21 cellular contexts compared by ENCODE assay signal in genomic region chr2:232942831-232943230, GRCh38.
DNase-seq lines count a peak whose midpoint lies in the region; ATAC-seq and TF ChIP-seq lines count a peak whose summit lies in the region.
"Had no signal": no experiment of that assay in that cellular context is flagged by ENCODE, and none has a peak within 500 bp of the region (broad histone marks: within the 10 kb centered on the region; RNA-seq: fewer than 3 reads in every experiment).

No MANE protein-coding gene starts in this region.

- no peak overlapping the region for H3K23ac ChIP-seq in trophoblast cell (ENCODE audit: low read length)

- peak; percentile 45 for DNase-seq in GM10266 (ENCODE audit: extremely low spot score)
- DNase-seq in NOMO-1 treated with DMSO at 0.1 percent for 48 hours (lab: John Stamatoyannopoulos, UW; ENCODE audit: unreplicated experiment), result peak; percentile 52
- peak; percentile 47 for DNase-seq in dedifferentiated amniotic fluid mesenchymal stem cell (ENCODE audit: extremely low spot score)
- DNase-seq in trophoblast cell, result no peak
- DNase-seq in MG63, result no peak
- DNase-seq: AML-193, NCI-H1048, NCI-H1436, NCI-H1930, NCI-H2171, NCI-H69, OCI-M1, SHP77 had no signal

- H3K4me1 Mint-ChIP-seq in stimulated activated memory B cell treated with anti-CD40 and anti-IgM and Interleukin-4, amounts not matched to agents 10 μg/mL and 1 μg/mL and 100 μg/mL, for 72 hours, result peaks cover 11% of the 10 kb centered on the region

- no peak overlapping the region for H2AFZ ChIP-seq in trophoblast cell (ENCODE audit: insufficient read depth, low read length, poor library complexity)

- H3K18ac ChIP-seq in trophoblast cell (ENCODE audit: low read length), result no peak overlapping the region

- no peaks in the 10 kb centered on the region for H3K79me2 ChIP-seq in trophoblast cell (ENCODE audit: control insufficient read depth, insufficient read depth, low read length, poor library complexity)

- no peak overlapping the region for H2BK5ac ChIP-seq in trophoblast cell (ENCODE audit: low read depth, low read length, poor library complexity)

- H3K27me3 ChIP-seq in trophoblast cell (ENCODE audit: insufficient read depth, low read length) (no peaks in the 10 kb centered on the region), MG63 (no peaks in the 10 kb centered on the region)

- no peak overlapping the region for H3K14ac ChIP-seq in trophoblast cell (ENCODE audit: low read length)

- TF ChIP-seq CTCF in GM10266 (IDR thresholded peaks at IDR 0.05; ENCODE audit: control insufficient read depth, insufficient read depth, low read depth, missing control alignments), result no peak

- H3K4me2 ChIP-seq in trophoblast cell (ENCODE audit: low read length), result no peak overlapping the region
- H3K4me2 ChIP-seq: A549, KMS-11 had no signal

- no peaks in the 10 kb centered on the region for H3K9me3 Mint-ChIP-seq in stimulated activated memory B cell treated with anti-CD40 and anti-IgM and Interleukin-4, amounts not matched to agents 10 μg/mL and 1 μg/mL and 100 μg/mL, for 72 hours

- ATAC-seq in stimulated activated memory B cell treated with anti-CD40 and anti-IgM and Interleukin-4, amounts not matched to agents 10 μg/mL and 1 μg/mL and 100 μg/mL, for 72 hours, result peak; percentile 53
- ATAC-seq in GM19351 (IDR thresholded peaks at IDR 0.05; ENCODE audit: unreplicated experiment), result no peak
- ATAC-seq in HG02973 (IDR thresholded peaks at IDR 0.05; ENCODE audit: unreplicated experiment), result no peak
- ATAC-seq: A549, HepG2 had no signal

- H3K9me3 ChIP-seq in trophoblast cell (ENCODE audit: insufficient read depth, low read depth, low read length) (peaks cover 2% of the 10 kb centered on the region), MG63 (peaks cover 5% of the 10 kb centered on the region)

- H4K8ac ChIP-seq in trophoblast cell (ENCODE audit: low read depth, low read length), result no peak overlapping the region

- no CpG with 5 or more reads among the region's 3 CpGs for WGBS in trophoblast cell (ENCODE audit: extremely low coverage, insufficient coverage, insufficient read length)

- H4K12ac ChIP-seq in trophoblast cell (ENCODE audit: low read depth, low read length), result no peak overlapping the region

- no peak overlapping the region for H4K91ac ChIP-seq in trophoblast cell (ENCODE audit: low read depth, low read length)

- no peak overlapping the region for H3K4me3 ChIP-seq in trophoblast cell (ENCODE audit: low read depth, low read length)
- H3K4me3 ChIP-seq in MG63, result no peak overlapping the region
- H3K4me3 ChIP-seq: A549, SK-N-MC had no signal

- H3K79me1 ChIP-seq in trophoblast cell (ENCODE audit: low read length), result no peaks in the 10 kb centered on the region

- H3K27me3 Mint-ChIP-seq in stimulated activated memory B cell treated with anti-CD40 and anti-IgM and Interleukin-4, amounts not matched to agents 10 μg/mL and 1 μg/mL and 100 μg/mL, for 72 hours, result peaks cover 12% of the 10 kb centered on the region

- H3K36me3 ChIP-seq in trophoblast cell (ENCODE audit: control insufficient read depth in 1 of 2, insufficient read depth in 2 of 2, low read length in 2 of 2), result no peaks in the 10 kb centered on the region
- no peaks in the 10 kb centered on the region for H3K36me3 ChIP-seq in MG63

- H3K27ac Mint-ChIP-seq in stimulated activated memory B cell treated with anti-CD40 and anti-IgM and Interleukin-4, amounts not matched to agents 10 μg/mL and 1 μg/mL and 100 μg/mL, for 72 hours, result peak overlapping the region; percentile 32

- H3K9ac ChIP-seq in trophoblast cell (ENCODE audit: low read length), result no peak overlapping the region
- H3K9ac ChIP-seq: KMS-11 had no signal

- no peak overlapping the region for H3K27ac ChIP-seq in trophoblast cell (ENCODE audit: low read depth, low read length)
- H3K27ac ChIP-seq: A549, C4-2B, KMS-11, SK-N-MC had no signal

- no peak overlapping the region for H3K4me3 Mint-ChIP-seq in stimulated activated memory B cell treated with anti-CD40 and anti-IgM and Interleukin-4, amounts not matched to agents 10 μg/mL and 1 μg/mL and 100 μg/mL, for 72 hours

- H2BK120ac ChIP-seq in trophoblast cell (ENCODE audit: insufficient read depth, low read length, poor library complexity), result no peak overlapping the region

- no peak overlapping the region for H3K4ac ChIP-seq in trophoblast cell (ENCODE audit: low read depth, low read length)

- no peaks in the 10 kb centered on the region for H3K4me1 ChIP-seq in trophoblast cell (ENCODE audit: control insufficient read depth in 1 of 2, insufficient read depth in 2 of 2, low read length in 2 of 2)

- H2BK12ac ChIP-seq in trophoblast cell (ENCODE audit: low read length), result no peak overlapping the region

- H3K36me3 Mint-ChIP-seq in stimulated activated memory B cell treated with anti-CD40 and anti-IgM and Interleukin-4, amounts not matched to agents 10 μg/mL and 1 μg/mL and 100 μg/mL, for 72 hours, result no peaks in the 10 kb centered on the region

- H2AK5ac ChIP-seq in trophoblast cell (ENCODE audit: low read length), result no peak overlapping the region

Comparison
In these comparisons a context has a peak if more than half of its experiments do, and no peak if none do; other contexts are left out.
1. DNase-seq: peak in GM10266 (single experiment), NOMO-1 treated with DMSO at 0.1 percent for 48 hours (single experiment) and dedifferentiated amniotic fluid mesenchymal stem cell (single experiment); none in trophoblast cell (0 of 2) and MG63 (single experiment).